8 cellular contexts compared by ENCODE assay signal in genomic region chr10:104824378-104825006, GRCh38.
A peak's percentile ranks its signal among the peaks of the same experiment; 100 is the strongest.
DNase-seq lines count a peak whose midpoint lies in the region; ATAC-seq and TF ChIP-seq lines count a peak whose summit lies in the region.

No MANE protein-coding gene starts in this region.

- intact Hi-C loops in mucosa of descending colon (cut with DNase I, micrococcal nuclease) = no loop called here

- CTCF ChIA-PET in GM10248 (lab: Yijun Ruan, JAX) = no interaction called here

- H3K4me3 ChIP-seq in mucosa of descending colon = no peak overlapping the region

- POLR2A ChIA-PET in GM10248 (lab: Yijun Ruan, JAX) = no interaction called here
- POLR2A ChIA-PET in activated naive CD8-positive, alpha-beta T cell treated with anti-CD3 and anti-CD28 coated beads, Interleukin-2, amount 10 ng/mL, durations not matched to agents 7 days and 5 days (lab: Charles Lee) = no interaction called here

- no peak for TF ChIP-seq CTCF in GM10248 (IDR thresholded peaks at IDR 0.05; ENCODE audit: control extremely low read depth, extremely low read depth, low read depth, missing control alignments)
- no peak for TF ChIP-seq CTCF in mucosa of descending colon (IDR thresholded peaks at IDR 0.05)

- H3K4me1 ChIP-seq in mucosa of descending colon (ENCODE audit: low read depth) = no peaks in the 10 kb centered on the region

- peaks cover 2% of the 10 kb centered on the region for H3K9me3 Mint-ChIP-seq in activated naive CD8-positive, alpha-beta T cell treated with anti-CD3 and anti-CD28 coated beads, Interleukin-2, amount 10 ng/mL, durations not matched to agents 7 days and 5 days

- ATAC-seq in activated naive CD8-positive, alpha-beta T cell treated with anti-CD3 and anti-CD28 coated beads, Interleukin-2, amount 10 ng/mL, durations not matched to agents 7 days and 5 days (ENCODE audit: low read depth) = no peak
- peak; percentile 26 for ATAC-seq in mucosa of descending colon

- DNase-seq in GM10248 (ENCODE audit: extremely low spot score) (peak; percentile 10), HT1080 (ENCODE audit: low read depth) (peak; percentile 36), mucosa of descending colon (peak in 1 of 3 donors; percentile 19), NCI-H446 treated with DMSO at 0.1 percent for 48 hours (lab: John Stamatoyannopoulos, UW) (no peak), NCI-H2107 (lab: John Stamatoyannopoulos, UW) (no peak), SKM-1 treated with dmso at 0.1 percent for 144 hours (lab: John Stamatoyannopoulos, UW; ENCODE audit: unreplicated experiment) (no peak), T-helper 9 cell (no peak)
- DNase-seq in activated naive CD8-positive, alpha-beta T cell treated with anti-CD3 and anti-CD28 coated beads, Interleukin-2, amount 10 ng/mL, durations not matched to agents 7 days and 5 days = peak; percentile 32

- no peaks in the 10 kb centered on the region for H3K36me3 Mint-ChIP-seq in activated naive CD8-positive, alpha-beta T cell treated with anti-CD3 and anti-CD28 coated beads, Interleukin-2, amount 10 ng/mL, durations not matched to agents 7 days and 5 days

- no peak overlapping the region for H3K27ac Mint-ChIP-seq in activated naive CD8-positive, alpha-beta T cell treated with anti-CD3 and anti-CD28 coated beads, Interleukin-2, amount 10 ng/mL, durations not matched to agents 7 days and 5 days

- no peaks in the 10 kb centered on the region for H3K36me3 ChIP-seq in mucosa of descending colon (ENCODE audit: low read depth)

- no peak overlapping the region for H3K4me3 Mint-ChIP-seq in activated naive CD8-positive, alpha-beta T cell treated with anti-CD3 and anti-CD28 coated beads, Interleukin-2, amount 10 ng/mL, durations not matched to agents 7 days and 5 days

- H3K4me1 Mint-ChIP-seq in activated naive CD8-positive, alpha-beta T cell treated with anti-CD3 and anti-CD28 coated beads, Interleukin-2, amount 10 ng/mL, durations not matched to agents 7 days and 5 days = no peaks in the 10 kb centered on the region

- H3K9me3 ChIP-seq in mucosa of descending colon = no peaks in the 10 kb centered on the region

- no peaks in the 10 kb centered on the region for H3K27me3 Mint-ChIP-seq in activated naive CD8-positive, alpha-beta T cell treated with anti-CD3 and anti-CD28 coated beads, Interleukin-2, amount 10 ng/mL, durations not matched to agents 7 days and 5 days

Comparison
In these comparisons a context has a peak if more than half of its experiments do, and no peak if none do; other contexts are left out.
1. DNase-seq: peak in GM10248 (single experiment), HT1080 (single experiment) and activated naive CD8-positive, alpha-beta T cell treated with anti-CD3 and anti-CD28 coated beads, Interleukin-2, amount 10 ng/mL, durations not matched to agents 7 days and 5 days (single experiment); none in NCI-H446 treated with DMSO at 0.1 percent for 48 hours (single experiment), NCI-H2107 (single experiment), SKM-1 treated with dmso at 0.1 percent for 144 hours (single experiment) and T-helper 9 cell (single experiment).